8 cellular contexts compared by ENCODE assay signal in the genomic region with DNA sequence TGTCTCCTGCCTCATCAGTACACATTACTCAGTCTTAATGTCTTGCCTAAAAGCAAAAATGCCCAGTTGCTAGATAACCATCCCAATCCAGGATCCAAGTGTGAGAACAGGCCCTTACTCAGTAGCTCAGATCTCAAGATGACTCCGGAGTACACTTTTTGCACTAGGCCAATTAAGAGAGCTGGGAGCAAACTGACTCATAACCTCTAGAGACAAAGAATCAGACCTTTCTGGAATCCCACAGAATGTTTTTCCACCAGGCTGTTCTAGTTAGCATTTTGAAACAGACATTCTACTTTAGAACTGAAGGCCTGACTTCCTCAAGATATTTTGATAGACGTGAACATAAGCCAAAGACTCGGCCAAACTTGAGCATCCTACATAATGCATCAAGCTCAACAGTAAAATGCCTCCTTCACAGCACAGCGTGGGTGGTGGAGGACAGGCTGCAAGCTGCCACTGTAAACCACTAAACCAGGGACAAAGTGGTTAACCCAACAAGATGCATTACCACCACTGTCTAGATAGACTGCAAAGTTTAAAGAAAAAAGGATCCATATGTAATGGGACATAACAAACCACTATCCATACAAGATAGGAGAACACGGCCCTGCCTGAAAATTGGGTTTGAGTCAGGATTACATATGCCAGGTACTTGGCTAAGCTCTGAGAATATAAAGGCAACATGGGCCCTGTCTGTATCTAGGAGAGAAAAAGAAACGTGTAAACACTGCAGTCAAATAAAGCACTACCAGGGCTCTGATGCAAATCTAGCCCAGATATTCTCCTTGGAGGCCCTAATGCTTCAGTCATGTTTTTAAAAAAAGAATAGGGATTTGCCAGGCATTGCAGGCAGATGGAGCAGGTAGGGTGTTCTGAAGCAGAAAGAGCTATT. TPM values are rescaled to one million over a fixed set of nuclear protein-coding genes. Genes with fewer than 3 reads are reported as not detected.
DNase-seq lines count a peak whose midpoint lies in the region; TF ChIP-seq lines count a peak whose summit lies in the region.

No MANE protein-coding gene starts in this region.

- H3K36me3 ChIP-seq in SJSA1 (peaks cover 100% of the 10 kb centered on the region), trophoblast cell (ENCODE audit: control insufficient read depth in 1 of 2, insufficient read depth in 2 of 2, low read length in 2 of 2) (peaks cover 58 to 75% of the 10 kb centered on the region in 2 experiments), mesendoderm (ENCODE audit: control insufficient read depth, insufficient read depth, low read length) (peaks cover 19% of the 10 kb centered on the region)

- H3K56ac ChIP-seq in mesendoderm (ENCODE audit: low read length) = no peak overlapping the region

- intact Hi-C loops in CD14-positive monocyte (cut with micrococcal nuclease) = no loop called here

- H3K27me3 ChIP-seq in SJSA1 (replicated peaks) (no peaks in the 10 kb centered on the region), trophoblast cell (ENCODE audit: insufficient read depth, low read length) (no peaks in the 10 kb centered on the region), mesendoderm (ENCODE audit: insufficient read depth, low read length, poor library complexity) (no peaks in the 10 kb centered on the region)

- H2BK5ac ChIP-seq in trophoblast cell (ENCODE audit: low read depth, low read length, poor library complexity) (peak overlapping the region; percentile 70), mesendoderm (ENCODE audit: low read length) (no peak overlapping the region)

- no peak overlapping the region for H2BK12ac ChIP-seq in trophoblast cell (ENCODE audit: low read length)

- H3K27ac Mint-ChIP-seq in CD14-positive monocyte = peak overlapping the region in 4 of 7 donors; percentile 19 to 58 (median 50)

- H3K23ac ChIP-seq in trophoblast cell (ENCODE audit: low read length) (no peak overlapping the region), mesendoderm (ENCODE audit: low read length) (no peak overlapping the region)

- H3K4me1 Mint-ChIP-seq in CD14-positive monocyte = peaks cover 48% of the 10 kb centered on the region

- H2BK15ac ChIP-seq in mesendoderm (replicated peaks; ENCODE audit: low read depth) = no peak overlapping the region

- no peak overlapping the region for H4K91ac ChIP-seq in trophoblast cell (ENCODE audit: low read depth, low read length)

- H3K27me3 Mint-ChIP-seq in CD14-positive monocyte (ENCODE audit: low read depth in 3 of 3) = peaks cover 0 to 1% (median 0%) of the 10 kb centered on the region in 3 donors

- H4K8ac ChIP-seq in trophoblast cell (ENCODE audit: low read depth, low read length) (no peak overlapping the region), mesendoderm (ENCODE audit: low read depth, low read length) (no peak overlapping the region)

- H2BK120ac ChIP-seq in trophoblast cell (ENCODE audit: insufficient read depth, low read length, poor library complexity) (no peak overlapping the region), mesendoderm (ENCODE audit: low read depth, low read length) (no peak overlapping the region)

- DNase-seq in CD14-positive monocyte (ENCODE audit: low spot score) (no peak), SJSA1 (ENCODE audit: low read depth in 1 of 2, low spot score in 2 of 2) (peak in 1 of 2 experiments; percentile 64), dermis blood vessel endothelial cell (peak; percentile 73), trophoblast cell (peak in 1 of 2 donors; percentile 50), mesendoderm (no peak), DMS 273 treated with DMSO at 0.1 percent for 48 hours (lab: John Stamatoyannopoulos, UW) (no peak), AML-193 (lab: John Stamatoyannopoulos, UW) (no peak), NCI-H146 (lab: John Stamatoyannopoulos, UW) (no peak)

- H3K4me3 Mint-ChIP-seq in CD14-positive monocyte = no peak overlapping the region

- H3K18ac ChIP-seq in trophoblast cell (ENCODE audit: low read length) (no peak overlapping the region), mesendoderm (ENCODE audit: low read length) (no peak overlapping the region)

- H3K9me3 ChIP-seq in SJSA1 (replicated peaks) (no peaks in the 10 kb centered on the region), trophoblast cell (ENCODE audit: insufficient read depth, low read depth, low read length) (no peaks in the 10 kb centered on the region)

- H4K12ac ChIP-seq in trophoblast cell (ENCODE audit: low read depth, low read length) = no peak overlapping the region

- no peak overlapping the region for H2AK5ac ChIP-seq in trophoblast cell (ENCODE audit: low read length)
- no peak overlapping the region for H2AK5ac ChIP-seq in mesendoderm (ENCODE audit: low read length)

- no peak overlapping the region for H3K4me2 ChIP-seq in trophoblast cell (ENCODE audit: low read length)
- H3K4me2 ChIP-seq in mesendoderm (ENCODE audit: low read length) = no peak overlapping the region

- H3K9ac ChIP-seq in trophoblast cell (ENCODE audit: low read length) = no peak overlapping the region
- no peak overlapping the region for H3K9ac ChIP-seq in mesendoderm (ENCODE audit: low read length)

- peak overlapping the region; percentile 17; the same call in 1 of the 2 replicates for H3K27ac ChIP-seq in SJSA1
- peak overlapping the region; percentile 77 for H3K27ac ChIP-seq in trophoblast cell (ENCODE audit: low read depth, low read length)
- H3K27ac ChIP-seq in mesendoderm (ENCODE audit: low read depth, low read length) = no peak overlapping the region

- H3K36me3 Mint-ChIP-seq in CD14-positive monocyte = peaks cover 78 to 97% of the 10 kb centered on the region in 2 donors

- H3K79me1 ChIP-seq in trophoblast cell (ENCODE audit: low read length) (peaks cover 17% of the 10 kb centered on the region), mesendoderm (ENCODE audit: low read length) (peaks cover 45% of the 10 kb centered on the region)

- H3K4me3 ChIP-seq in SJSA1 (no peak overlapping the region), trophoblast cell (ENCODE audit: low read depth, low read length) (no peak overlapping the region), mesendoderm (ENCODE audit: low read length) (no peak overlapping the region)

- WGBS in trophoblast cell (ENCODE audit: extremely low coverage, insufficient coverage, insufficient read length) = no CpG with 5 or more reads among the region's 6 CpGs
- WGBS in mesendoderm (ENCODE audit: extremely low coverage, insufficient coverage, low lambda C conversion rate) = no CpG with 5 or more reads among the region's 6 CpGs

- H3K4ac ChIP-seq in trophoblast cell (ENCODE audit: low read depth, low read length) = peak overlapping the region; percentile 27
- H3K4ac ChIP-seq in mesendoderm (ENCODE audit: low read depth, low read length) = no peak overlapping the region

- no peak overlapping the region for H3K14ac ChIP-seq in trophoblast cell (ENCODE audit: low read length)

- TF ChIP-seq CTCF in CD14-positive monocyte (IDR thresholded peaks at IDR 0.05) = no peak

- no peaks in the 10 kb centered on the region for H3K9me3 Mint-ChIP-seq in CD14-positive monocyte

- H2AFZ ChIP-seq in trophoblast cell (ENCODE audit: insufficient read depth, low read length, poor library complexity) = no peak overlapping the region

- H3K4me1 ChIP-seq in SJSA1 (replicated peaks) = peaks cover 98% of the 10 kb centered on the region
- peaks cover 42 to 47% of the 10 kb centered on the region in 2 experiments for H3K4me1 ChIP-seq in trophoblast cell (ENCODE audit: control insufficient read depth in 1 of 2, insufficient read depth in 2 of 2, low read length in 2 of 2)
- H3K4me1 ChIP-seq in mesendoderm (ENCODE audit: control insufficient read depth, low read depth, low read length) = peaks cover 2% of the 10 kb centered on the region

- H3K79me2 ChIP-seq in trophoblast cell (ENCODE audit: control insufficient read depth, insufficient read depth, low read length, poor library complexity) (peaks cover 26% of the 10 kb centered on the region), mesendoderm (ENCODE audit: control insufficient read depth, insufficient read depth, low read length) (peaks cover 74% of the 10 kb centered on the region)

- no peak overlapping the region for H4K5ac ChIP-seq in mesendoderm (ENCODE audit: low read length)

RNA-seq across cellular contexts. Expression of gene MYH9, which starts 48.3 kb away (rescaled TPM):
- polyA plus RNA-seq in CD14-positive monocyte = 10 to 100 TPM; 35.6 to 79.5 TPM
- 510 and 668 TPM in 2 replicates for total RNA-seq in SJSA1 (2014; rRNA removed; shearing (Covaris generic))
- total RNA-seq in dermis blood vessel endothelial cell = 803 and 1,099 TPM in 2 replicates
- 280 and 288 TPM in 2 replicates for polyA plus RNA-seq in trophoblast cell (2013)
- 110 TPM for polyA plus RNA-seq in mesendoderm (2013, experiment 1 of 2)
- 111 TPM for polyA plus RNA-seq in mesendoderm (2013, experiment 2 of 2)
